In the genomic region with DNA sequence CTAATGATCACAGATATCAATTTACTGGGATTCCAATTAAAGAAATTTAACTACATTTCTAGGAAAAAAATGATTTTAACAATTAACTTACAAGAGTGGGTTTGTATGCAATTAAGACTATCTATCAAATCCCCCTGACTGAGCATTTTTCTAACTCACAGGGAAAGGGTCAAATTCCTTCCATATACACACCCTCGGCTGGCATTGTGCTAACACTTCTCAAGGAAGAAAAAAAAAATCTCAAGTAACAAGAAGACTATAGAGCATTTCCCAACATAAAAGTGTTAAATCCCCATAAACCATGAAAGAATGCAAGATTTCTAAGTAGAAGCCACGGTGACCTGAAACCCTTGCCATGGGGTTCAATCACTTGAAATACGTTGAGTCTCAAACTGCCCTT, we compare ENCODE assay signal across 19 cellular contexts.
A peak's percentile ranks its signal among the peaks of the same experiment; 100 is the strongest.
DNase-seq lines count a peak whose midpoint lies in the region; ATAC-seq, FAIRE-seq and TF ChIP-seq lines count a peak whose summit lies in the region.
"Had no signal": no experiment of that assay in that cellular context is flagged by ENCODE, and none has a peak within 500 bp of the region (broad histone marks: within the 10 kb centered on the region; RNA-seq: fewer than 3 reads in every experiment).

No MANE protein-coding gene starts in this region.

- peaks cover 39% of the 10 kb centered on the region for H3K36me3 Mint-ChIP-seq in neural progenitor cell
- H3K36me3 Mint-ChIP-seq: CD8-positive, alpha-beta T cell had no signal

- peaks cover 4% of the 10 kb centered on the region for H3K27me3 Mint-ChIP-seq in neural progenitor cell (ENCODE audit: insufficient read depth, low read depth)

- FAIRE-seq in small intestine (lab: Jason Lieb, UNC) = no peak
- FAIRE-seq: GM12878, HTR-8/SVneo had no signal

- H4K20me1 ChIP-seq in hepatocyte (ENCODE audit: insufficient read depth, poor library complexity, severe bottlenecking) (no peaks in the 10 kb centered on the region), neural progenitor cell (ENCODE audit: low read depth) (no peaks in the 10 kb centered on the region)
- H4K20me1 ChIP-seq: BLaER1 treated with 17β-estradiol and CSF1 and Interleukin-3, amounts not matched to agents 10 nM and 100 nM had no signal

- WGBS in hepatocyte (ENCODE audit: low lambda C conversion rate, missing lambda C conversion rate) = 72% methylated on average over 3 of the region's 3 CpGs
- 31 to 65% (median 49%) methylated on average over 3 of the region's 3 CpGs for WGBS in small intestine, 3 donors

- H3K4me3 ChIP-seq in hepatocyte = no peak overlapping the region
- no peak overlapping the region for H3K4me3 ChIP-seq in neural progenitor cell
- H3K4me3 ChIP-seq in small intestine (ENCODE audit: low read depth in 1 of 2, low read length in 2 of 2) = no peak overlapping the region
- H3K4me3 ChIP-seq: BLaER1 treated with 17β-estradiol and CSF1 and Interleukin-3, amounts not matched to agents 10 nM and 100 nM; GM12878; GM23248 had no signal

- TF ChIP-seq RAD21 in Ishikawa (IDR thresholded peaks at IDR 0.05; ENCODE audit: low read depth) = no peak

- no peak overlapping the region for H3K9ac ChIP-seq in neural progenitor cell
- H3K9ac ChIP-seq: BLaER1 treated with 17β-estradiol and CSF1 and Interleukin-3, amounts not matched to agents 10 nM and 100 nM; GM23248 had no signal

- H3K4me3 Mint-ChIP-seq in neural progenitor cell = no peak overlapping the region
- H3K4me3 Mint-ChIP-seq: B cell; CD8-positive, alpha-beta T cell; HFFc6 had no signal

- H3F3A ChIP-seq in neural progenitor cell (ENCODE audit: low read depth) = peaks cover 8% of the 10 kb centered on the region

- ATAC-seq in SK-N-SH treated with all-trans-retinoic acid at 6 μM for 48 hours = no peak
- ATAC-seq: CD8-positive, alpha-beta T cell; GM12878; HCT116 had no signal

- H3K9me2 ChIP-seq in hepatocyte (replicated peaks; ENCODE audit: insufficient read depth) = no peaks in the 10 kb centered on the region

- H3K27me3 ChIP-seq in hepatocyte (no peaks in the 10 kb centered on the region), neural progenitor cell (no peaks in the 10 kb centered on the region), small intestine (ENCODE audit: control insufficient read depth in 2 of 2, insufficient read depth in 2 of 2, low read length in 2 of 2) (no peaks in the 10 kb centered on the region)
- H3K27me3 ChIP-seq: BLaER1 treated with 17β-estradiol and CSF1 and Interleukin-3, amounts not matched to agents 10 nM and 100 nM had no signal

- intact Hi-C loops in cardiac septum (cut with DNase I) = no loop called here

- H3K79me2 ChIP-seq in hepatocyte (no peaks in the 10 kb centered on the region), neural progenitor cell (ENCODE audit: low read depth) (no peaks in the 10 kb centered on the region)

- H3K9me3 Mint-ChIP-seq in neural progenitor cell = peaks cover 3% of the 10 kb centered on the region
- H3K9me3 Mint-ChIP-seq: CD8-positive, alpha-beta T cell; HFFc6 had no signal

- H3K4me2 ChIP-seq in hepatocyte (no peak overlapping the region), neural progenitor cell (no peak overlapping the region)
- H3K4me2 ChIP-seq: BLaER1 treated with 17β-estradiol and CSF1 and Interleukin-3, amounts not matched to agents 10 nM and 100 nM had no signal

- H3K27ac ChIP-seq in hepatocyte (peak overlapping the region; percentile 73), neural progenitor cell (no peak overlapping the region), small intestine (ENCODE audit: low read depth in 1 of 2, low read length in 1 of 2) (no peak overlapping the region)
- H3K27ac ChIP-seq: BLaER1 treated with 17β-estradiol and CSF1 and Interleukin-3, amounts not matched to agents 10 nM and 100 nM; GM23248 had no signal

- peak; percentile 69; the same call in 1 of the 2 replicates for TF ChIP-seq EP300 in Ishikawa (IDR thresholded peaks at IDR 0.05; ENCODE audit: borderline replicate concordance)

- H3K27ac Mint-ChIP-seq in neural progenitor cell = peak overlapping the region; percentile 28
- H3K27ac Mint-ChIP-seq: B cell; CD8-positive, alpha-beta T cell; HFFc6 had no signal

- H3K36me3 ChIP-seq in hepatocyte (replicated peaks; ENCODE audit: insufficient read depth, low read depth) (no peaks in the 10 kb centered on the region), neural progenitor cell (peaks cover 22% of the 10 kb centered on the region), small intestine (ENCODE audit: control insufficient read depth in 2 of 2, insufficient read depth in 2 of 2, low read length in 2 of 2) (no peaks in the 10 kb centered on the region)
- H3K36me3 ChIP-seq: BLaER1 treated with 17β-estradiol and CSF1 and Interleukin-3, amounts not matched to agents 10 nM and 100 nM had no signal

- no peaks in the 10 kb centered on the region for H3K9me3 ChIP-seq in hepatocyte (ENCODE audit: low read depth)
- no peaks in the 10 kb centered on the region for H3K9me3 ChIP-seq in neural progenitor cell (ENCODE audit: low read depth)
- no peaks in the 10 kb centered on the region for H3K9me3 ChIP-seq in small intestine (ENCODE audit: control insufficient read depth, low read depth)

- peaks cover 54% of the 10 kb centered on the region for H3K4me1 Mint-ChIP-seq in neural progenitor cell
- H3K4me1 Mint-ChIP-seq: B cell had no signal

- H2AFZ ChIP-seq in hepatocyte = no peak overlapping the region
- H2AFZ ChIP-seq in neural progenitor cell (replicated peaks) = no peak overlapping the region
- H2AFZ ChIP-seq: GM23248 had no signal

- TF ChIP-seq CTCF in hepatocyte (IDR thresholded peaks at IDR 0.05; ENCODE audit: poor library complexity) (no peak), neural progenitor cell (IDR thresholded peaks at IDR 0.05) (no peak)

- H3K4me1 ChIP-seq in hepatocyte (ENCODE audit: insufficient read depth) (peaks cover 10% of the 10 kb centered on the region), neural progenitor cell (peaks cover 28% of the 10 kb centered on the region), small intestine (ENCODE audit: control insufficient read depth in 2 of 2, insufficient read depth in 1 of 2, low read depth in 1 of 2, low read length in 1 of 2) (peaks cover 0 to 4% of the 10 kb centered on the region in 2 donors)

- DNase-seq in hepatocyte (ENCODE audit: low spot score) = no peak
- no peak for DNase-seq in neural progenitor cell (ENCODE audit: low spot score)
- peak; percentile 76 for DNase-seq in small intestine
- DNase-seq in cardiac septum (ENCODE audit: low spot score) = no peak
- no peak for DNase-seq in NCI-H2081 treated with DMSO at 0.1 percent for 48 hours (lab: John Stamatoyannopoulos, UW)
- DNase-seq in NCI-H446 (lab: John Stamatoyannopoulos, UW) = no peak
- DNase-seq: Calu3; CD8-positive, alpha-beta T cell; DMS79 treated with DMSO at 0.1 percent for 48 hours; GM23248; HFFc6; IMR-90 had no signal

TF ChIP-seq in Ishikawa, 13 proteins besides CTCF, POLR2A, EP300 and RAD21:
- TF ChIP-seq FOXM1 (IDR thresholded peaks at IDR 0.05; ENCODE audit: borderline replicate concordance, low read depth) (peak; percentile 78), TCF12 (IDR thresholded peaks at IDR 0.05; ENCODE audit: low read depth) (0 out of 2 replicates have a peak, but pooled peaks have one; percentile 40), CEBPB (IDR thresholded peaks at IDR 0.05) (no peak; the same call in none of the 2 replicates)

TF ChIP-seq in SK-N-SH treated with all-trans-retinoic acid at 6 μM for 48 hours, 23 proteins besides CTCF, POLR2A, EP300 and RAD21 (continues in another document):
- TF ChIP-seq ISL1 (CRISPR knock-in tag; IDR thresholded peaks at IDR 0.05) (no peak), ZC3H10 (CRISPR knock-in tag; IDR thresholded peaks at IDR 0.05) (no peak), BACH2 (CRISPR knock-in tag; IDR thresholded peaks at IDR 0.05; ENCODE audit: borderline replicate concordance) (no peak), GLIS3 (CRISPR knock-in tag; IDR thresholded peaks at IDR 0.05) (no peak), ZFP30 (CRISPR knock-in tag; IDR thresholded peaks at IDR 0.05) (no peak), TSHZ2 (CRISPR knock-in tag; IDR thresholded peaks at IDR 0.05) (no peak), PPARA (CRISPR knock-in tag; IDR thresholded peaks at IDR 0.05; ENCODE audit: borderline replicate concordance) (no peak), ESRRG (CRISPR knock-in tag; IDR thresholded peaks at IDR 0.05) (no peak), RARB (CRISPR knock-in tag; IDR thresholded peaks at IDR 0.05) (no peak), OSR1 (CRISPR knock-in tag; IDR thresholded peaks at IDR 0.05) (no peak), SNAI2 (CRISPR knock-in tag; IDR thresholded peaks at IDR 0.05) (no peak), ZFP3 (CRISPR knock-in tag; IDR thresholded peaks at IDR 0.05) (no peak), ZNF70 (CRISPR knock-in tag; IDR thresholded peaks at IDR 0.05) (no peak), TCF4 (CRISPR knock-in tag; IDR thresholded peaks at IDR 0.05; ENCODE audit: borderline replicate concordance) (no peak)
